ENCODE assay signal across 10 cellular contexts in genomic region chr11:13318498-13319295, GRCh38.
DNase-seq lines count a peak whose midpoint lies in the region; ATAC-seq lines count a peak whose summit lies in the region.
"Had no signal": no experiment of that assay in that cellular context is flagged by ENCODE, and none has a peak within 500 bp of the region (broad histone marks: within the 10 kb centered on the region; RNA-seq: fewer than 3 reads in every experiment).

No MANE protein-coding gene starts in this region.

- DNase-seq in memory B cell (ENCODE audit: low spot score in 2 of 2), result no peak
- no peak for DNase-seq in NCI-H748 (lab: John Stamatoyannopoulos, UW; ENCODE audit: unreplicated experiment)
- no peak for DNase-seq in NK-92 (lab: John Stamatoyannopoulos, UW; ENCODE audit: unreplicated experiment)
- no peak for DNase-seq in kidney tubule cell (ENCODE audit: low spot score)
- DNase-seq in activated CD4-positive, alpha-beta T cell treated with anti-CD3 and anti-CD28 coated beads for 1 hour, result no peak

- ATAC-seq in GM18520 (IDR thresholded peaks at IDR 0.05; ENCODE audit: unreplicated experiment) (peak; percentile 46), GM21529 (IDR thresholded peaks at IDR 0.05; ENCODE audit: unreplicated experiment) (peak; percentile 87), HG03565 (IDR thresholded peaks at IDR 0.05; ENCODE audit: unreplicated experiment) (peak; percentile 60), memory B cell (ENCODE audit: low read depth) (peak; percentile 50)
- ATAC-seq: HCT116 had no signal

- H3K9me3 Mint-ChIP-seq in memory B cell, result no peaks in the 10 kb centered on the region
- H3K9me3 Mint-ChIP-seq: mesothelial cell of epicardium had no signal

- H3K4me1 Mint-ChIP-seq in memory B cell, result peaks cover 41% of the 10 kb centered on the region

- no peaks in the 10 kb centered on the region for H3K27me3 Mint-ChIP-seq in memory B cell

- no peak overlapping the region for H3K27ac Mint-ChIP-seq in memory B cell
- H3K27ac Mint-ChIP-seq: mesothelial cell of epicardium had no signal

- peaks cover 11% of the 10 kb centered on the region for H3K36me3 Mint-ChIP-seq in memory B cell
- H3K36me3 Mint-ChIP-seq: mesothelial cell of epicardium had no signal

- H3K4me3 Mint-ChIP-seq in memory B cell, result peak overlapping the region; percentile 25
- H3K4me3 Mint-ChIP-seq: mesothelial cell of epicardium had no signal
